16 cellular contexts compared by ENCODE assay signal in genomic region chr16:80610489-80611156, GRCh38.
"Had no signal": no experiment of that assay in that cellular context is flagged by ENCODE, and none has a peak within 500 bp of the region (broad histone marks: within the 10 kb centered on the region; RNA-seq: fewer than 3 reads in every experiment).

No MANE protein-coding gene starts in this region.

- H3K9me3 ChIP-seq: pancreas, tibial artery, uterus had no signal

- H3K4me3 ChIP-seq: cardiac muscle cell, gastroesophageal sphincter, left ventricle myocardium inferior, pancreas, skin epidermis, tibial artery, uterus had no signal

- H3K4me3 Mint-ChIP-seq: activated CD8-positive, alpha-beta memory T cell treated with anti-CD3 and anti-CD28 coated beads, Interleukin-2, amount 10 ng/mL, durations not matched to agents 7 days and 5 days; activated T-cell treated with anti-CD3 and anti-CD28 coated beads, Interleukin-2, amount 50 U/mL, for 4 hours; nephron progenitor cell had no signal

- DNase-seq: activated CD4-positive, alpha-beta T cell treated with anti-CD3 and anti-CD28 coated beads, Interleukin-2, amount 50 U/mL, for 48 hours; activated CD8-positive, alpha-beta memory T cell treated with anti-CD3 and anti-CD28 coated beads, Interleukin-2, amount 10 ng/mL, durations not matched to agents 7 days and 5 days; activated gamma-delta T cell treated with Interleukin-2 at 50 U/mL for 16 hours; activated T-cell treated with anti-CD3 and anti-CD28 coated beads, Interleukin-2, amount 50 U/mL, for 4 hours; kidney; left ventricle myocardium inferior; mesenchymal stem cell; nephron progenitor cell; pancreas; stimulated activated CD4-positive, alpha-beta T cell treated with anti-CD3 and anti-CD28 coated beads, Interleukin-4, amount 100 ng/mL, for 4 hours; uterus had no signal

- ATAC-seq: activated CD4-positive, CD25-positive, alpha-beta regulatory T cell treated with anti-CD3 and anti-CD28 coated beads, Interleukin-2, amount 50 U/mL, for 24 hours; activated CD8-positive, alpha-beta memory T cell treated with anti-CD3 and anti-CD28 coated beads, Interleukin-2, amount 10 ng/mL, durations not matched to agents 7 days and 5 days; activated T-cell treated with anti-CD3 and anti-CD28 coated beads, Interleukin-2, amount 50 U/mL, for 4 hours; gastroesophageal sphincter; pancreas had no signal

- H3K27ac ChIP-seq: cardiac muscle cell, gastroesophageal sphincter, left ventricle myocardium inferior, pancreas, skin epidermis, tibial artery, uterus had no signal

- H3K27me3 Mint-ChIP-seq: activated CD8-positive, alpha-beta memory T cell treated with anti-CD3 and anti-CD28 coated beads, Interleukin-2, amount 10 ng/mL, durations not matched to agents 7 days and 5 days had no signal

- H3K4me1 ChIP-seq: gastroesophageal sphincter, left ventricle myocardium inferior, pancreas, tibial artery, uterus had no signal

- H3K27me3 ChIP-seq: cardiac muscle cell, gastroesophageal sphincter, pancreas, tibial artery, uterus had no signal

- H3K36me3 ChIP-seq: cardiac muscle cell, gastroesophageal sphincter, left ventricle myocardium inferior, pancreas, uterus had no signal

- H3K27ac Mint-ChIP-seq: activated CD8-positive, alpha-beta memory T cell treated with anti-CD3 and anti-CD28 coated beads, Interleukin-2, amount 10 ng/mL, durations not matched to agents 7 days and 5 days; nephron progenitor cell had no signal
